Comparison of ENCODE assay signal across 30 cellular contexts in the genomic region with DNA sequence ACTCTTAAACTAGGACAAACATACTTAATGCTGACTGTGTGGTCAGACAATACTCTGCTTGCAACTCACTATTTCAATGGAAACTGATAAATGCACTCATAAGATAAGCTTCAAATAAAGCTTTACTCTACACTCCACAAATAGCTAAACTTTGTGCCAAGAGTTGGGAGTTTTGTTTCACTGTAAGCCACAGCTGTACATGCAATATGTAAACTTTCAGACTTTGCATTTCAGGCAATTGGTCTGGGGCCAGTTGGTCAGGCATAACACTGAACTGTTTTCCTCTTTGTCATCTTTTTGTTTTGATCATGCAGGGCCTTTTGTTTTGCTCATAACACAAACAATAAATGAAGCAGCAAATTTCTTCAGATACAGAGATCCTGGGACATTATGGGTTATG.
"Had no signal": no experiment of that assay in that cellular context is flagged by ENCODE, and none has a peak within 500 bp of the region (broad histone marks: within the 10 kb centered on the region; RNA-seq: fewer than 3 reads in every experiment).

No MANE protein-coding gene starts in this region.

- H3K4me3 ChIP-seq: dorsolateral prefrontal cortex, esophagus muscularis mucosa, heart right ventricle, lower lobe of right lung, pancreas, right lobe of liver, testis, tibial artery had no signal

- H3K4me3 Mint-ChIP-seq: natural killer cell; neural crest cell; stimulated activated effector memory CD8-positive, alpha-beta T cell treated with anti-CD3 and anti-CD28 coated beads, Interleukin-12 subunit alpha, Interleukin-12 subunit beta, amount 100 ng/mL, for 72 hours; type B pancreatic cell had no signal

- H3K36me3 ChIP-seq: esophagus muscularis mucosa, heart right ventricle, lower lobe of right lung, neutrophil, pancreas, right lobe of liver, tibial artery had no signal

- H3K9me3 ChIP-seq: lower lobe of right lung, neutrophil, pancreas, right lobe of liver, testis had no signal

- H3K4me1 Mint-ChIP-seq: natural killer cell; neural crest cell; stimulated activated effector memory CD8-positive, alpha-beta T cell treated with anti-CD3 and anti-CD28 coated beads, Interleukin-12 subunit alpha, Interleukin-12 subunit beta, amount 100 ng/mL, for 72 hours had no signal

- H3K27me3 ChIP-seq: dorsolateral prefrontal cortex, esophagus muscularis mucosa, heart right ventricle, neutrophil, pancreas, right lobe of liver, testis, tibial artery had no signal

- H3K9me3 Mint-ChIP-seq: stimulated activated effector memory CD8-positive, alpha-beta T cell treated with anti-CD3 and anti-CD28 coated beads, Interleukin-12 subunit alpha, Interleukin-12 subunit beta, amount 100 ng/mL, for 72 hours had no signal

- H3K27ac Mint-ChIP-seq: natural killer cell; stimulated activated effector memory CD8-positive, alpha-beta T cell treated with anti-CD3 and anti-CD28 coated beads, Interleukin-12 subunit alpha, Interleukin-12 subunit beta, amount 100 ng/mL, for 72 hours; type B pancreatic cell had no signal

- ATAC-seq: heart right ventricle; left ventricle myocardium superior; lower lobe of right lung; natural killer cell; pancreas; right lobe of liver; stimulated activated effector memory CD8-positive, alpha-beta T cell treated with anti-CD3 and anti-CD28 coated beads, Interleukin-12 subunit alpha, Interleukin-12 subunit beta, amount 100 ng/mL, for 72 hours had no signal

- H3K27ac ChIP-seq: dorsolateral prefrontal cortex, esophagus muscularis mucosa, heart right ventricle, lower lobe of right lung, neutrophil, pancreas, right lobe of liver, testis, tibial artery had no signal

- H3K4me1 ChIP-seq: esophagus muscularis mucosa, heart right ventricle, lower lobe of right lung, pancreas, right lobe of liver, testis, tibial artery had no signal

- H3K36me3 Mint-ChIP-seq: natural killer cell; stimulated activated effector memory CD8-positive, alpha-beta T cell treated with anti-CD3 and anti-CD28 coated beads, Interleukin-12 subunit alpha, Interleukin-12 subunit beta, amount 100 ng/mL, for 72 hours had no signal

- FAIRE-seq: colon, endothelial cell of umbilical vein, keratinocyte, pancreas, small intestine, urothelium cell line had no signal

- H3K27me3 Mint-ChIP-seq: type B pancreatic cell had no signal

- DNase-seq: caudate nucleus; cerebellar nuclear complex; dorsolateral prefrontal cortex; effector CD4-positive, alpha-beta T cell; foreskin melanocyte; glutamatergic neuron; heart right ventricle; hypothalamus; left ventricle myocardium superior; lower lobe of right lung; natural killer cell; pancreas; right lobe of liver; small intestine; stimulated activated CD4-positive, alpha-beta T cell treated with anti-CD3 and anti-CD28 coated beads, Interleukin-12 subunit alpha, Interleukin-12 subunit beta, amount 100 ng/mL, for 4 hours; stimulated activated CD4-positive, alpha-beta T cell treated with anti-CD3 and anti-CD28 coated beads, Interleukin-1b, Interleukin-23, amount 100 ng/mL, for 48 hours; stimulated activated CD4-positive, alpha-beta T cell treated with anti-CD3 and anti-CD28 coated beads, Interleukin-4, amount 100 ng/mL, for 24 hours; stimulated activated naive CD4-positive, alpha-beta T cell treated with Interleukin-2 at 50 U/mL for 16 hours; substantia nigra; testis; tibial artery had no signal
